8 cellular contexts compared by ENCODE assay signal in the genomic region with DNA sequence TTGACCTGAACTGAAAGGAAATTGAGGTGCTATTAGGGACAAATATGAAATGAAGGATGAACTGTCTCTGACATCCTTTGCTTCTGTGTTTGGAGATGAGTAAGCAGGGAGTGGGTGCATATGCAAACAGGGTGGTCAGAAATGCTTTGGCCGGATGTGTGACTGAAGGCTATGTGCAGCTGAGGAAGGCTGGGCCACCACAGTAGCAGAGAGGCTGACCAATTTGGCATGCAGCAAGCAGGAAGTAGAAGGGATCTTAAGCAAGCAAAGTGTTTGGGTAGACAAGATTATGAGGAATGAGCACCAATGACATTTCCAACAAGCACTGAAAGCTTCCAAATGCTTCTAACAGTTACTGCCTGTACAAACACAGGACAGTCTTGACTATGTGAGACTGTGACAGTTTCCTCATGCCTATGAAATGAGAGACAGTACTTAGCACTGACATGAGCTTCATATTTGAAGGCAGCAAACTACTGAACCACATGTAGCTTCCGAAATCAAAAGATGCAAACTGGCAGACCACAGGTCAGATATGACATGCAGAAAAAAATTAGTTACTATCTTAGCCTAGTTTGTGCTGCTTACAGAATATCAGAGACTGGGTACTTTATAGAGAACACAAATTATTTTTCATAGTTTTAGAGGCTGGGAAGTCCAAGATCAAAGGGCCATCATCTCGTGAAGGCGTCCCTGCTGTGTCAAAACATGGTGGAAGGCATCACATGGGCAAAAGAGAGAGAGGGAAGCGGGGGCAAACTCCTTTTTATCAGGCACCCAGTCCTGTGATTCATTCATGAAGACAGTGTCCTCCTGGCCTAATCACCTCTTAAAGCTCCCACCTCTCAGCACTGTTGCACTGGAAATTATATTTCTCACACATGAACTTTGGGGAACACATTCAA. TPM values are rescaled to one million over a fixed set of nuclear protein-coding genes. Genes with fewer than 3 reads are reported as not detected.
A peak's percentile ranks its signal among the peaks of the same experiment; 100 is the strongest.
DNase-seq lines count a peak whose midpoint lies in the region; ATAC-seq and TF ChIP-seq lines count a peak whose summit lies in the region.

No MANE protein-coding gene starts in this region.

- ATAC-seq in GM19328 (IDR thresholded peaks at IDR 0.05; ENCODE audit: unreplicated experiment) = peak; percentile 67
- ATAC-seq in HG03354 (IDR thresholded peaks at IDR 0.05; ENCODE audit: poor library complexity, severe bottlenecking, unreplicated experiment) = peak; percentile 79

- H3K27ac ChIP-seq in SU-DHL-6 (ENCODE audit: low read depth, low read length) (peak overlapping the region; percentile 90), fibroblast of lung (ENCODE audit: insufficient read depth, low read length) (peak overlapping the region; percentile 43), skin epidermis (peak overlapping the region in 16 of 21 experiments; percentile 32 to 99 (median 66))

- peak overlapping the region; percentile 97 for H3K4me2 ChIP-seq in SU-DHL-6 (ENCODE audit: low read depth, low read length, poor library complexity, severe bottlenecking)
- H3K4me2 ChIP-seq in fibroblast of lung (ENCODE audit: extremely low read depth, insufficient read depth, low read length) = peak overlapping the region; percentile 34

- H3K27me3 ChIP-seq in SU-DHL-6 (ENCODE audit: low read length) (no peaks in the 10 kb centered on the region), fibroblast of lung (ENCODE audit: control insufficient read depth, insufficient read depth, low read length) (no peaks in the 10 kb centered on the region)

- H4K20me1 ChIP-seq in SU-DHL-6 (ENCODE audit: low read depth, low read length) = no peaks in the 10 kb centered on the region
- no peaks in the 10 kb centered on the region for H4K20me1 ChIP-seq in fibroblast of lung (ENCODE audit: control insufficient read depth, extremely low read depth, insufficient read depth, low read length)

- peaks cover 2% of the 10 kb centered on the region; the same call in 1 of the 2 replicates for H3K36me3 ChIP-seq in SU-DHL-6 (ENCODE audit: low read length)
- no peaks in the 10 kb centered on the region for H3K36me3 ChIP-seq in fibroblast of lung (ENCODE audit: control insufficient read depth, insufficient read depth, low read length)

- H2AFZ ChIP-seq in SU-DHL-6 (ENCODE audit: low read depth, low read length, severe bottlenecking) (no peak overlapping the region), fibroblast of lung (ENCODE audit: low read length) (no peak overlapping the region)

- peaks cover 9% of the 10 kb centered on the region for H3K4me1 ChIP-seq in fibroblast of lung (ENCODE audit: control insufficient read depth, extremely low read depth, insufficient read depth, low read length)

- peak; percentile 68 for DNase-seq in Caki2 (ENCODE audit: low read depth)
- DNase-seq in fibroblast of lung (ENCODE audit: low read depth in 2 of 2) = peak; percentile 85 to 94
- no peak for DNase-seq in superior temporal gyrus (ENCODE audit: extremely low spot score)
- no peak for DNase-seq in NCI-H2196 treated with DMSO at 0.1 percent for 48 hours (lab: John Stamatoyannopoulos, UW; ENCODE audit: unreplicated experiment)

- H3K9me2 ChIP-seq in SU-DHL-6 (replicated peaks; ENCODE audit: insufficient read depth, low read length) = no peaks in the 10 kb centered on the region

- peaks cover 56% of the 10 kb centered on the region for H3F3A ChIP-seq in SU-DHL-6 (ENCODE audit: insufficient read depth)

- H3K4me3 ChIP-seq in SU-DHL-6 (ENCODE audit: insufficient read depth, low read length, poor library complexity, severe bottlenecking) (peak overlapping the region; percentile 90), fibroblast of lung (replicated peaks in 1 of 4; ENCODE audit: control extremely low read depth in 1 of 4, insufficient read depth in 1 of 4, low read depth in 3 of 4, low read length in 4 of 4) (no peak overlapping the region), skin epidermis (no peak overlapping the region)

- in situ Hi-C loops in Caki2 (cut with HindIII; ENCODE audit: low pct_unique_long_range_greater_than_20kb, low sequenced_read_pairs) = no loop called here

- H3K79me2 ChIP-seq in SU-DHL-6 (ENCODE audit: insufficient read depth, low read length) (peaks cover 81% of the 10 kb centered on the region), fibroblast of lung (ENCODE audit: control insufficient read depth, insufficient read depth, low read length) (peaks cover 22% of the 10 kb centered on the region)

- peak overlapping the region; percentile 75 for H3K9ac ChIP-seq in SU-DHL-6 (ENCODE audit: low read length)
- no peak overlapping the region for H3K9ac ChIP-seq in fibroblast of lung (ENCODE audit: insufficient read depth, low read length)

- H3K9me3 ChIP-seq in SU-DHL-6 (ENCODE audit: insufficient read depth, low read length) = no peaks in the 10 kb centered on the region
- no peaks in the 10 kb centered on the region for H3K9me3 ChIP-seq in fibroblast of lung (ENCODE audit: control insufficient read depth, insufficient read depth, low read depth, low read length)

- no peak for TF ChIP-seq CTCF in SU-DHL-6 (IDR thresholded peaks at IDR 0.05; ENCODE audit: insufficient read depth, low read length, poor library complexity, severe bottlenecking)
- no peak for TF ChIP-seq CTCF in fibroblast of lung (conservative IDR thresholded peaks at IDR 0.05 in 1 of 2, IDR thresholded peaks at IDR 0.05 in 1 of 2; ENCODE audit: low read depth in 1 of 2, low read length in 2 of 2)

RNA-seq across cellular contexts. Expression of gene ACTR3, which starts 3.2 kb away (rescaled TPM):
- 381 and 425 TPM in 2 replicates for total RNA-seq in Caki2 (2014; rRNA removed; shearing (Covaris generic); ENCODE audit: low replicate concordance)
- total RNA-seq in fibroblast of lung = 120 and 177 TPM in 2 replicates
- polyA plus RNA-seq in fibroblast of lung = 450 and 479 TPM in 2 replicates
- 337 and 355 TPM in 2 replicates for polyA plus RNA-seq in fibroblast of lung (2012)
- 112 and 139 TPM in 2 replicates for polyA minus RNA-seq in fibroblast of lung (ENCODE audit: low replicate concordance)

Comparison
In these comparisons a context has a peak if more than half of its experiments do, and no peak if none do; other contexts are left out.
1. DNase-seq: peak in Caki2 (single experiment) and fibroblast of lung (2 of 2); none in superior temporal gyrus (single experiment) and NCI-H2196 treated with DMSO at 0.1 percent for 48 hours (single experiment).
2. Peak in every context shown above with its lines, with median percentiles within 50 percentile points of each other: H3K27ac ChIP-seq.